11 cellular contexts compared by ENCODE assay signal in the genomic region with DNA sequence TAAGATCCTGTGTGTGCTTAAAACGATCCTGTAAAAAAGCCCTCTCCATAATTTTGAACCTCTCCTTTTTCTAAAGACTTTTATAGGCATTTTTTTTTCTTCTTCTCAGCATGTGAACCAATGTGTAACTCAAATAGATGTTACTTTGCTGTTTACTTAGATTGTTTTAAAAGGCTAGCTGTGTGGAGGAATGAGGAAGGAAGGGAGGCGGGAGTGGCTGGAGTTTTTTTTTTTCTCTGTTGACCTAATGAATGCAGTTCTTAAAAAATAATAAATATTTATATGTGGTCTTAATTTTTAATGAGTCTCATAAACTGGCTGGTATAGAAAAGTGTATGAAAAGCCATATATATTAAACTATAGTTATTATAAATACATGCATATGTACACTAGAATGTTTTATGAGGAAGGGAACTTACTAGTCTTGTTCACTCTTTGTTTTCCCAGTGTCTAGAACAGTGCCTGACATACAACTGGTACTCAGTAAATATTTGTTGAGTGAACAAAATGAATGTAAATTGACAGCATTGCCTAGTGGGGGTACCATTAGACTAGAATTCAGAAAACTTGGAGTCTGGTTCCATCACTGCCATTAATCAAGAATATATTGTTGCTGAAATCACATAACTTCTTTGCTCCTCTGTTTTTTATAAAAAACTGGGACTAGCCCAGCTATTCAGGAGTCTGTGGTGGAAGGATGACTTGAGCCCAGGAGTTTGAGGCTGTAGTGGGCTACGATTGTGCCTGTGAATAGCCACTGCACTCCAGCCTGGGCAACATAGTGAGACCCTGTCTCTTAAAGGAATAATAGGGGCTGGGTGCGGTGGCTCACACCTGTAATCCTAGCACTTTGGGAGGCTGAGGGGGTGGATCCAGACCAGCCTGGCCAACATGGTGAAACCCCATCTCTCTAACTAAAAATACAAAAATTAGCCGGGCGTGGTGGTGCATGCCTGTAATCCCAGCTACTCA. TPM values are rescaled to one million over a fixed set of nuclear protein-coding genes. Genes with fewer than 3 reads are reported as not detected.
DNase-seq lines count a peak whose midpoint lies in the region; ATAC-seq and TF ChIP-seq lines count a peak whose summit lies in the region.
"Had no signal": no experiment of that assay in that cellular context is flagged by ENCODE, and none has a peak within 500 bp of the region (broad histone marks: within the 10 kb centered on the region; RNA-seq: fewer than 3 reads in every experiment).

No MANE protein-coding gene starts in this region.

- no peak overlapping the region for H3K18ac ChIP-seq in mesenchymal stem cell (ENCODE audit: low read depth in 1 of 2, low read length in 2 of 2)

- no TSS peak for BruUV-seq in PC-9 (replicated peaks; lab: Mats Ljungman, UMichigan)

- peak overlapping the region; percentile 65 for H3K27ac ChIP-seq in PC-9
- H3K27ac ChIP-seq in cingulate gyrus (ENCODE audit: low read depth, low read length), result peak overlapping the region; percentile 39
- no peak overlapping the region for H3K27ac ChIP-seq in mesenchymal stem cell (ENCODE audit: low read length, poor library complexity, severe bottlenecking)
- peak overlapping the region; percentile 66 to 69 for H3K27ac ChIP-seq in tibial artery

- no peak overlapping the region for H4K8ac ChIP-seq in mesenchymal stem cell (ENCODE audit: low read length)

- no peak for ATAC-seq in HG03135 (IDR thresholded peaks at IDR 0.05; ENCODE audit: unreplicated experiment)

- H3K27me3 ChIP-seq in PC-9 (ENCODE audit: insufficient read depth, low read depth), result no peaks in the 10 kb centered on the region
- no peaks in the 10 kb centered on the region for H3K27me3 ChIP-seq in mesenchymal stem cell (ENCODE audit: control insufficient read depth in 1 of 2, insufficient read depth in 1 of 2, low read length in 2 of 2)
- H3K27me3 ChIP-seq in tibial artery, result no peaks in the 10 kb centered on the region

- H2BK15ac ChIP-seq in mesenchymal stem cell (ENCODE audit: low read depth, poor library complexity, severe bottlenecking), result no peak overlapping the region

- H3K4me1 ChIP-seq in PC-9 (replicated peaks; ENCODE audit: insufficient read depth), result peaks cover 30% of the 10 kb centered on the region
- no peaks in the 10 kb centered on the region for H3K4me1 ChIP-seq in mesenchymal stem cell (ENCODE audit: control insufficient read depth, insufficient read depth, low read depth, low read length)
- H3K4me1 ChIP-seq in tibial artery, result peaks cover 0 to 39% (median 19%) of the 10 kb centered on the region in 4 donors

- no peak overlapping the region for H3K23ac ChIP-seq in mesenchymal stem cell (ENCODE audit: low read length in 2 of 2)

- H2BK5ac ChIP-seq in mesenchymal stem cell (ENCODE audit: low read depth, low read length, poor library complexity, severe bottlenecking), result no peak overlapping the region

- H4K20me1 ChIP-seq in PC-9 (ENCODE audit: insufficient read depth), result no peaks in the 10 kb centered on the region

- TF ChIP-seq CTCF in PC-9 (conservative IDR thresholded peaks at IDR 0.05) (no peak), tibial artery (IDR thresholded peaks at IDR 0.05) (no peak)

- no peak overlapping the region for H4K91ac ChIP-seq in mesenchymal stem cell (ENCODE audit: low read length)

- H2BK120ac ChIP-seq in mesenchymal stem cell (ENCODE audit: low read depth, low read length), result no peak overlapping the region

- no peak overlapping the region for H2BK12ac ChIP-seq in mesenchymal stem cell (ENCODE audit: low read length in 2 of 2)

- H3K79me1 ChIP-seq in mesenchymal stem cell (replicated peaks; ENCODE audit: low read length, poor library complexity, severe bottlenecking), result no peaks in the 10 kb centered on the region

- peaks cover 51% of the 10 kb centered on the region for H3K79me2 ChIP-seq in PC-9 (ENCODE audit: low read depth)

- 97% methylated on average over 5 of the region's 6 CpGs for WGBS in mesenchymal stem cell

- H2AFZ ChIP-seq in PC-9 (no peak overlapping the region), mesenchymal stem cell (ENCODE audit: low read depth, low read length) (no peak overlapping the region)

- intact Hi-C loops in PC-9 (cut with micrococcal nuclease; ENCODE audit: unreplicated experiment) (loop anchor here (2.0 to 10.0 kb wide), 2 partner anchors 83 to 321 kb away; no protein-coding TSS in a partner anchor), tibial artery (cut with DNase I; ENCODE audit: low total_unique reads) (no loop called here)

- H3K9me3 ChIP-seq in PC-9 (ENCODE audit: insufficient read depth, low read depth) (no peaks in the 10 kb centered on the region), mesenchymal stem cell (ENCODE audit: control insufficient read depth, low read length) (no peaks in the 10 kb centered on the region), tibial artery (no peaks in the 10 kb centered on the region)

- DNase-seq in PC-9, result peak in 1 of 2 experiments; percentile 80
- no peak for DNase-seq in mesenchymal stem cell
- DNase-seq in tibial artery, result no peak
- no peak for DNase-seq in activated CD4-positive, CD25-positive, alpha-beta regulatory T cell (lab: John Stamatoyannopoulos, UW)
- no peak for DNase-seq in NCI-H748 treated with DMSO at 0.1 percent for 48 hours (lab: John Stamatoyannopoulos, UW)
- no peak for DNase-seq in COR-L47 (lab: John Stamatoyannopoulos, UW)
- DNase-seq: effector CD8-positive, alpha-beta T cell; NCI-H1930; stimulated activated CD4-positive, alpha-beta T cell treated with anti-CD3 and anti-CD28 coated beads, Interleukin-12 subunit alpha, Interleukin-12 subunit beta, amount 100 ng/mL, for 4 hours had no signal

- no peak overlapping the region for H3K14ac ChIP-seq in mesenchymal stem cell (ENCODE audit: low read length in 2 of 2)

- peak overlapping the region; percentile 75 for H3K9ac ChIP-seq in mesenchymal stem cell (ENCODE audit: low read length)

- POLR2A ChIA-PET in PC-9 (lab: Charles Lee; ENCODE audit: unreplicated experiment), result no interaction called here

- H3F3A ChIP-seq in PC-9 (ENCODE audit: insufficient read depth, low read depth), result peaks cover 27% of the 10 kb centered on the region

- no peak overlapping the region for H3K4ac ChIP-seq in mesenchymal stem cell (ENCODE audit: low read depth in 1 of 2, low read length in 2 of 2)

- CTCF ChIA-PET in PC-9 (lab: Charles Lee), result no interaction called here

- H3K36me3 ChIP-seq in PC-9 (ENCODE audit: low read depth) (no peaks in the 10 kb centered on the region), mesenchymal stem cell (ENCODE audit: control insufficient read depth in 1 of 2, insufficient read depth in 2 of 2, low read depth in 1 of 2, low read length in 2 of 2) (no peaks in the 10 kb centered on the region), tibial artery (peaks cover 0 to 4% (median 0%) of the 10 kb centered on the region in 3 donors)

- no peaks in the 10 kb centered on the region for H3K9me2 ChIP-seq in PC-9 (ENCODE audit: insufficient read depth)

- peak overlapping the region; percentile 42 for H3K4me2 ChIP-seq in PC-9
- no peak overlapping the region for H3K4me2 ChIP-seq in mesenchymal stem cell (ENCODE audit: low read length, poor library complexity, severe bottlenecking)

- no peak overlapping the region for H2AK5ac ChIP-seq in mesenchymal stem cell (ENCODE audit: low read length, severe bottlenecking)

- H3K4me3 ChIP-seq in PC-9 (no peak overlapping the region), mesenchymal stem cell (ENCODE audit: insufficient read depth in 1 of 2, low read depth in 1 of 2, low read length in 2 of 2) (no peak overlapping the region), tibial artery (peak overlapping the region; percentile 29 to 33)

RNA-seq across cellular contexts. Expression of a gene that starts 51.0 kb away (rescaled TPM):
- 26.7 and 32.8 TPM in 2 replicates for total RNA-seq in PC-9 (2021)
- 5.0 TPM for polyA plus RNA-seq in mesenchymal stem cell (2013, experiment 1 of 2)
- polyA plus RNA-seq in mesenchymal stem cell (2013, experiment 2 of 2), result 4.9 TPM

Comparison
In these comparisons a context has a peak if more than half of its experiments do, and no peak if none do; other contexts are left out.
1. H3K4me3 ChIP-seq: peak in tibial artery (2 of 2); none in PC-9 (single experiment) and mesenchymal stem cell (0 of 2).